28 cellular contexts compared by ENCODE assay signal in the genomic region with DNA sequence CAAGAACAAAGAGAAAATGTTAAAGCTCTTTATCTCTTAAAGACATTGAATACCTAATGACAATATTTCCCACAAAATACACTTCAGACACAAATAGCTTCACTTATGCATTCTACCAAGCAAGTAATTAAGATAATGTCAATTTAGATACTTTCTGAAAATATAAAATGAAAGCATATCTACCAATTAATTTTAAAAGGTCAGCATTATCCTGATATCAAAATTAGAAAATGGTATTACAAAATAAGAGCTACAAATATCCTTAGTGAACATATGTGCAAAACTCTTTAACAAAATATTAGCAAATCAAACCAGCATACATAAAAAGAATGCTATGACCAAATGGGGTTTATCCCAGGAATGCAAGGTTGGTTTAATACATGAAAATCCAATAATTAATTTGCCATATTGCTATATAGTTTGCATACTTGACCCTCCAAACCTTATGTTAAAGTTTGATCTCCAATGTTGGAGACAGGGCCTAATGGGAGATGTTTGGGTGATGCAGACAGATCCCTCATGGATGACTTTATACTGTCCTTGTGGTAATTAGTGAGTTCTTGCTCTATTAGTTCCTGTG.
"Had no signal": no experiment of that assay in that cellular context is flagged by ENCODE, and none has a peak within 500 bp of the region (broad histone marks: within the 10 kb centered on the region; RNA-seq: fewer than 3 reads in every experiment).

No MANE protein-coding gene starts in this region.

- H3K4me2 ChIP-seq: neural progenitor cell had no signal

- DNase-seq: hypothalamus; immature natural killer cell; left ventricle myocardium inferior; mesendoderm; naive B cell; natural killer cell; nephron progenitor cell; occipital lobe; psoas muscle; stimulated activated CD4-positive, alpha-beta T cell treated with anti-CD3 and anti-CD28 coated beads, Interleukin-12 subunit alpha, Interleukin-12 subunit beta, amount 100 ng/mL, for 4 hours; stimulated activated CD4-positive, alpha-beta T cell treated with anti-CD3 and anti-CD28 coated beads, Interleukin-15, amount 100 ng/mL, for 24 hours; stimulated activated CD4-positive, alpha-beta T cell treated with anti-CD3 and anti-CD28 coated beads, Interleukin-2, amount 100 ng/mL, for 24 hours; stimulated activated CD4-positive, alpha-beta T cell treated with anti-CD3 and anti-CD28 coated beads, Interleukin-4, amount 100 ng/mL, for 1 hour; stimulated activated naive B cell treated with anti-CD40 and anti-IgM and Interleukin-4, amounts not matched to agents 10 μg/mL and 1 μg/mL and 100 μg/mL, for 72 hours; stimulated activated naive CD8-positive, alpha-beta T cell treated with anti-CD3 and anti-CD28 coated beads, Interleukin-15, Interleukin-2, amounts not matched to agents 100 U/mL and 50 U/mL, for 24 hours; stomach; testis; thyroid gland; transverse colon; upper lobe of left lung had no signal

- H3K4me1 ChIP-seq: parathyroid adenoma, psoas muscle had no signal

- H3K4me3 ChIP-seq: left ventricle myocardium inferior, lung, neural progenitor cell, psoas muscle, skin epidermis, stomach, testis, thyroid gland, transverse colon, upper lobe of left lung, vagina had no signal

- H3K36me3 ChIP-seq: left ventricle myocardium inferior, neural progenitor cell, neutrophil, stomach, thyroid gland, transverse colon, upper lobe of left lung, vagina had no signal

- FAIRE-seq: islet of Langerhans had no signal

- H3K9ac ChIP-seq: neural progenitor cell, parathyroid adenoma had no signal

- H3K27ac ChIP-seq: left ventricle myocardium inferior, neural progenitor cell, neutrophil, parathyroid adenoma, psoas muscle, skin epidermis, stomach, testis, thyroid gland, transverse colon, upper lobe of left lung, vagina had no signal

- H3K27me3 ChIP-seq: neural progenitor cell, stomach, testis, thyroid gland, transverse colon, upper lobe of left lung, vagina had no signal

- H3K9me3 ChIP-seq: psoas muscle, testis, thyroid gland, vagina had no signal

- ATAC-seq: natural killer cell; psoas muscle; sciatic nerve; stimulated activated naive B cell treated with anti-CD40 and anti-IgM and Interleukin-4, amounts not matched to agents 10 μg/mL and 1 μg/mL and 100 μg/mL, for 72 hours; stimulated activated naive CD8-positive, alpha-beta T cell treated with anti-CD3 and anti-CD28 coated beads, Interleukin-15, Interleukin-2, amounts not matched to agents 100 U/mL and 50 U/mL, for 24 hours had no signal
